25 cellular contexts compared by ENCODE assay signal in genomic region chr10:78148564-78148963, GRCh38.
"Had no signal": no experiment of that assay in that cellular context is flagged by ENCODE, and none has a peak within 500 bp of the region (broad histone marks: within the 10 kb centered on the region; RNA-seq: fewer than 3 reads in every experiment).

No MANE protein-coding gene starts in this region.

- H3K4me3 Mint-ChIP-seq: activated CD8-positive, alpha-beta T cell treated with anti-CD3 and anti-CD28 coated beads, Interleukin-2, amount 10 ng/mL, durations not matched to agents 7 days and 5 days; activated naive CD8-positive, alpha-beta T cell treated with anti-CD3 and anti-CD28 coated beads for 36 hours; activated T-helper 1 cell treated with anti-CD3 and anti-CD28 coated beads, Interleukin-12 subunit alpha, Interleukin-12 subunit beta, Interleukin-2, Interleukin-4 antibody, amounts not matched to agents 30 ng/mL and 10 ng/mL and 1 ng/mL, durations not matched to agents 14 hours and 24 hours and 36 hours; IgD-negative memory B cell; T-helper 17 cell; WTC11 had no signal

- H3K4me1 Mint-ChIP-seq: activated naive CD8-positive, alpha-beta T cell treated with anti-CD3 and anti-CD28 coated beads for 36 hours; IgD-negative memory B cell; T-helper 17 cell; WTC11 had no signal

- H3K27ac Mint-ChIP-seq: activated CD8-positive, alpha-beta T cell treated with anti-CD3 and anti-CD28 coated beads, Interleukin-2, amount 10 ng/mL, durations not matched to agents 7 days and 5 days; activated naive CD8-positive, alpha-beta T cell treated with anti-CD3 and anti-CD28 coated beads for 36 hours; activated T-helper 1 cell treated with anti-CD3 and anti-CD28 coated beads, Interleukin-12 subunit alpha, Interleukin-12 subunit beta, Interleukin-2, Interleukin-4 antibody, amounts not matched to agents 30 ng/mL and 10 ng/mL and 1 ng/mL, durations not matched to agents 14 hours and 24 hours and 36 hours; IgD-negative memory B cell; T-helper 17 cell; WTC11 had no signal

- H3K9me3 ChIP-seq: Peyer's patch, SJCRH30 had no signal

- H3K36me3 Mint-ChIP-seq: activated naive CD8-positive, alpha-beta T cell treated with anti-CD3 and anti-CD28 coated beads for 36 hours; IgD-negative memory B cell; WTC11 had no signal

- H3K9me3 Mint-ChIP-seq: activated naive CD8-positive, alpha-beta T cell treated with anti-CD3 and anti-CD28 coated beads for 36 hours; activated T-helper 1 cell treated with anti-CD3 and anti-CD28 coated beads, Interleukin-12 subunit alpha, Interleukin-12 subunit beta, Interleukin-2, Interleukin-4 antibody, amounts not matched to agents 30 ng/mL and 10 ng/mL and 1 ng/mL, durations not matched to agents 14 hours and 24 hours and 36 hours had no signal

- DNase-seq: activated CD4-positive, alpha-beta T cell treated with anti-CD3 and anti-CD28 coated beads for 48 hours; activated CD4-positive, alpha-beta T cell treated with anti-CD3 and anti-CD28 coated beads, Interleukin-2, amount 50 U/mL, for 4 hours; activated CD4-positive, CD25-positive, alpha-beta regulatory T cell treated with anti-CD3 and anti-CD28 coated beads, Interleukin-2, amount 50 U/mL, for 72 hours; activated CD8-positive, alpha-beta memory T cell treated with anti-CD3 and anti-CD28 coated beads, Interleukin-2, amount 50 U/mL, for 48 hours; activated CD8-positive, alpha-beta T cell treated with anti-CD3 and anti-CD28 coated beads, Interleukin-2, amount 10 ng/mL, durations not matched to agents 7 days and 5 days; activated effector memory CD4-positive, alpha-beta T cell treated with anti-CD3 and anti-CD28 coated beads, Interleukin-2, amount 50 U/mL, for 16 hours; activated naive CD4-positive, alpha-beta T cell treated with Interleukin-2 at 50 U/mL for 16 hours; activated naive CD8-positive, alpha-beta T cell treated with anti-CD3 and anti-CD28 coated beads for 36 hours; activated T-cell treated with anti-CD3 and anti-CD28 coated beads, Interleukin-2, amount 50 U/mL, for 1 hour; anterior cingulate cortex; KG1; NCI-H1092; NCI-H1417; NCI-H1930; NCI-H345; NCI-H510A treated with DMSO at 0.1 percent for 48 hours; Peyer's patch; Right ventricle myocardium superior; T-helper 17 cell; T-helper 9 cell had no signal

- H3K27me3 ChIP-seq: Peyer's patch, SJCRH30 had no signal

- H3K36me3 ChIP-seq: Peyer's patch, SJCRH30 had no signal

- H3K4me3 ChIP-seq: Peyer's patch, SJCRH30 had no signal

- ATAC-seq: activated CD8-positive, alpha-beta T cell treated with anti-CD3 and anti-CD28 coated beads, Interleukin-2, amount 10 ng/mL, durations not matched to agents 7 days and 5 days; T-helper 17 cell; WTC11 had no signal

- H3K27ac ChIP-seq: Peyer's patch, RWPE1, SJCRH30 had no signal

- H3K4me1 ChIP-seq: Peyer's patch had no signal
